In the genomic region with DNA sequence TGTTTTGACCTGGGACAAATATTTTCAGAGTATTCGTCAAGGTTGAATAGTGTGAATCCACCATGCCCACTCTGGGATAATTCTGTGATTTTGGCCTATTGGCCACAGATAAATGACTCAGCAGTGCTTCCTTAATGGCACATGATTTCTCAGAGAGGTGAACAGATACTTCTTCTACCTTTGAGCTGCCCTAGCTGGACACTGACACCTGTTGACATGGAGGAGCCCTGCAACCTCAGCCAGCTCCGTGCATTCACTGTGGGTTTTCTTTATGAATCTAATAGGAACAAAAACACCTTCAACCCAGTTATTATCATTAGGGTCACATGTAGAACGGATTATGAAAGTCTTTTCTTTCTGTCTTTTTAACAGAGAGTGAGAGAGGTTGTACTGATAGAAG, we compare ENCODE assay signal across 24 cellular contexts. TPM values are rescaled to one million over a fixed set of nuclear protein-coding genes. Genes with fewer than 3 reads are reported as not detected.
DNase-seq lines count a peak whose midpoint lies in the region; ATAC-seq, FAIRE-seq and TF ChIP-seq lines count a peak whose summit lies in the region.
"Had no signal": no experiment of that assay in that cellular context is flagged by ENCODE, and none has a peak within 500 bp of the region (broad histone marks: within the 10 kb centered on the region; RNA-seq: fewer than 3 reads in every experiment).

No MANE protein-coding gene starts in this region.

- FAIRE-seq in H1 (lab: Jason Lieb, UNC), result no peak
- FAIRE-seq: A204.1 had no signal

- H2AK5ac ChIP-seq in H1 (ENCODE audit: low read depth, low read length), result no peak overlapping the region

- H4K8ac ChIP-seq in H1 (ENCODE audit: extremely low read depth, insufficient read depth, low read length), result no peak overlapping the region

- WGBS in H1 (ENCODE audit: extremely low coverage in 1 of 2, insufficient coverage in 1 of 2, insufficient read length in 1 of 2, insufficient replicate concordance in 2 of 2, low coverage in 1 of 2, low lambda C conversion rate in 2 of 2, missing lambda C conversion rate in 1 of 2), 2 experiments, result 92% methylated on average over 3 of the region's 3 CpGs; no CpG with 5 or more reads in 1 of the 2 experiments

- no peak overlapping the region for H2BK15ac ChIP-seq in H1 (ENCODE audit: low read length)

- no peaks in the 10 kb centered on the region for H3K79me1 ChIP-seq in H1 (ENCODE audit: low read depth, low read length)

- CTCF ChIA-PET in HCT116 (lab: Charles Lee) (interaction anchor here (1.4 kb wide), 1 partner anchor 759 kb away, joined by 3 read pairs; no protein-coding TSS in a partner anchor), H1 (lab: Charles Lee; ENCODE audit: partially characterized antibody) (no interaction called here)

- H3K4me1 ChIP-seq in HCT116 (ENCODE audit: control insufficient read depth in 1 of 2, insufficient read depth in 2 of 2, low read length in 2 of 2) (no peaks in the 10 kb centered on the region), H1 (replicated peaks in 1 of 4; ENCODE audit: control insufficient read depth in 3 of 4, insufficient read depth in 4 of 4, low read length in 3 of 4) (no peaks in the 10 kb centered on the region)

- no peak overlapping the region for H3K23ac ChIP-seq in H1 (ENCODE audit: insufficient read length)

- H3K79me2 ChIP-seq in HCT116 (ENCODE audit: insufficient read depth, low read length) (no peaks in the 10 kb centered on the region), H1 (ENCODE audit: control insufficient read depth in 1 of 2, insufficient read depth in 2 of 2, low read length in 2 of 2) (no peaks in the 10 kb centered on the region)

- no peak overlapping the region for H3K4ac ChIP-seq in H1 (replicated peaks; ENCODE audit: insufficient read length, low read depth, low read length)

- H2BK12ac ChIP-seq in H1 (ENCODE audit: low read depth, low read length), result no peak overlapping the region

- no peak overlapping the region for H4K5ac ChIP-seq in H1 (ENCODE audit: insufficient read length, low read depth, low read length)

- no peak overlapping the region for H3K4me3 ChIP-seq in GM12865 (ENCODE audit: low read depth, low read length)
- no peak overlapping the region for H3K4me3 ChIP-seq in HCT116 (replicated peaks in 1 of 2; ENCODE audit: low read depth in 1 of 2, low read length in 2 of 2)
- H3K4me3 ChIP-seq in H1 (ENCODE audit: extremely low read depth in 1 of 4, insufficient read depth in 2 of 4, low read depth in 3 of 4, low read length in 4 of 4), result no peak overlapping the region
- H3K4me3 ChIP-seq: PC-9, SK-N-MC had no signal

- DNase-seq in GM12865 (ENCODE audit: low read depth), result peak; percentile 40
- peak; percentile 8 for DNase-seq in HCT116 (ENCODE audit: low read depth, low spot score)
- no peak for DNase-seq in H1 (ENCODE audit: low read depth in 1 of 2, low spot score in 2 of 2)
- no peak for DNase-seq in NCI-H187 (lab: John Stamatoyannopoulos, UW)
- DNase-seq in NCI-H345 (lab: John Stamatoyannopoulos, UW), result no peak
- DNase-seq in stimulated activated CD4-positive, alpha-beta T cell treated with anti-CD3 and anti-CD28 coated beads, Interleukin-4, amount 100 ng/mL, for 1 hour, result no peak
- DNase-seq in iPS-NIHi11 (ENCODE audit: low spot score), result no peak
- DNase-seq: CD8-positive, alpha-beta memory T cell; HCEC 1CT; KG1; NCI-H1092 treated with DMSO at 0.1 percent for 48 hours; NCI-H1436 treated with DMSO at 0.1 percent for 48 hours; NCI-H2029 treated with DMSO at 0.1 percent for 48 hours; NCI-H226; NCI-H524; PC-9; SHP77 treated with DMSO at 0.1 percent for 48 hours; SW 1271; T-helper 17 cell had no signal

- H3K14ac ChIP-seq in H1 (ENCODE audit: insufficient read length), result no peak overlapping the region

- no peaks in the 10 kb centered on the region for H3K23me2 ChIP-seq in H1 (ENCODE audit: low read depth, low read length)

- H3K18ac ChIP-seq in H1 (ENCODE audit: extremely low read depth, low read length), result no peak overlapping the region

- TF ChIP-seq RAD21 in HCT116 (IDR thresholded peaks at IDR 0.05; ENCODE audit: low read depth) (peak; percentile 37; the same call in 1 of the 2 replicates), H1 (IDR thresholded peaks at IDR 0.05 in 1 of 2, conservative IDR thresholded peaks at IDR 0.05 in 1 of 2; ENCODE audit: low read depth in 2 of 2, low read length in 2 of 2) (peak; percentile 8 to 33; a peak in 3 of 4 replicates)

- no peaks in the 10 kb centered on the region; the same call in 1 of the 2 replicates for H3K27me3 ChIP-seq in HCT116 (ENCODE audit: insufficient read depth, low read length)
- H3K27me3 ChIP-seq in H1 (replicated peaks in 1 of 4; ENCODE audit: control insufficient read depth in 3 of 4, extremely low read depth in 1 of 4, insufficient read depth in 3 of 4, low read length in 3 of 4), result no peaks in the 10 kb centered on the region

- H3K27ac ChIP-seq in 22Rv1 (no peak overlapping the region), HCT116 (ENCODE audit: low read depth, low read length) (no peak overlapping the region), H1 (ENCODE audit: low read depth, low read length) (no peak overlapping the region)
- H3K27ac ChIP-seq: HL-60, PC-9, RWPE1, SK-N-MC had no signal

- H2BK5ac ChIP-seq in H1 (ENCODE audit: low read depth, low read length), result no peak overlapping the region

- RAD21 ChIA-PET in HCT116 (lab: Charles Lee; ENCODE audit: low non-redundant PET in 1 of 2, low total read pairs in 2 of 2, uncharacterized antibody in 2 of 2, unreplicated experiment in 2 of 2), result no interaction called here

- H3K9ac ChIP-seq in HCT116 (ENCODE audit: low read length) (no peak overlapping the region), H1 (replicated peaks in 1 of 4; ENCODE audit: extremely low read depth in 1 of 4, low read depth in 3 of 4, low read length in 3 of 4) (no peak overlapping the region)

- no peak for TF ChIP-seq POLR2A in HCT116 (IDR thresholded peaks at IDR 0.05; ENCODE audit: borderline replicate concordance, extremely low read depth, insufficient read depth, insufficient read length)
- TF ChIP-seq POLR2A in H1 (IDR thresholded peaks at IDR 0.05; ENCODE audit: control extremely low read depth in 1 of 2, low read depth in 2 of 2, low read length in 2 of 2), result no peak

- H3K9me2 ChIP-seq in HCT116 (ENCODE audit: insufficient read depth), result no peaks in the 10 kb centered on the region

- intact Hi-C loops in HCT116 (cut with micrococcal nuclease), result no loop called here

- peak; percentile 9; the same call in 1 of the 2 replicates for TF ChIP-seq CTCF in 22Rv1 (IDR thresholded peaks at IDR 0.05)
- TF ChIP-seq CTCF in GM12865 (IDR thresholded peaks at IDR 0.05; ENCODE audit: insufficient read depth, low read depth, low read length, missing control alignments), result no peak
- peak; percentile 12 to 39 (median 36); a peak in 4 of 6 replicates for TF ChIP-seq CTCF in HCT116 (IDR thresholded peaks at IDR 0.05 in 2 of 3, conservative IDR thresholded peaks at IDR 0.05 in 1 of 3; ENCODE audit: borderline replicate concordance in 1 of 3, insufficient read depth in 1 of 3, low read depth in 2 of 3, low read length in 2 of 3)
- peak in 2 of 3 experiments; percentile 5 to 16; a peak in 2 of 4 replicates for TF ChIP-seq CTCF in H1 (IDR thresholded peaks at IDR 0.05; ENCODE audit: control extremely low read depth in 1 of 3, insufficient read depth in 1 of 3, low read depth in 1 of 3, low read length in 3 of 3)

- POLR2A ChIA-PET in HCT116 (lab: Charles Lee) (no interaction called here), H1 (lab: Charles Lee; ENCODE audit: partially characterized antibody) (interaction anchor here (1.5 kb wide), 1 partner anchor 62 kb away, joined by 3 read pairs; no protein-coding TSS in a partner anchor)

- H3K4me2 ChIP-seq in HCT116 (ENCODE audit: low read length) (no peak overlapping the region), H1 (ENCODE audit: insufficient read depth in 1 of 2, low read depth in 2 of 2, low read length in 2 of 2) (no peak overlapping the region)
- H3K4me2 ChIP-seq: PC-9 had no signal

- H3K9me3 ChIP-seq in HCT116 (ENCODE audit: control insufficient read depth in 1 of 2, insufficient read depth in 1 of 2, low read depth in 1 of 2, low read length in 2 of 2), result no peaks in the 10 kb centered on the region
- H3K9me3 ChIP-seq in H1 (ENCODE audit: insufficient read depth in 2 of 2, low read depth in 1 of 2, low read length in 1 of 2), result peaks cover 3% of the 10 kb centered on the region in 2 experiments; a peak in 2 of 4 replicates

- H4K20me1 ChIP-seq in HCT116 (ENCODE audit: insufficient read depth) (no peaks in the 10 kb centered on the region), H1 (replicated peaks in 1 of 2; ENCODE audit: control insufficient read depth in 1 of 2, insufficient read depth in 2 of 2, low read length in 2 of 2) (no peaks in the 10 kb centered on the region)

- TF ChIP-seq EP300 in H1 (IDR thresholded peaks at IDR 0.05; ENCODE audit: borderline replicate concordance in 1 of 2, low read depth in 2 of 2, low read length in 2 of 2), result no peak

- H2AFZ ChIP-seq in HCT116 (ENCODE audit: low read depth, low read length, poor library complexity, severe bottlenecking) (peak overlapping the region; percentile 0), H1 (ENCODE audit: low read length) (no peak overlapping the region)
- H2AFZ ChIP-seq: PC-9 had no signal

- no TSS peak for BruUV-seq in HCT116 (replicated peaks; lab: Mats Ljungman, UMichigan)

- H4K91ac ChIP-seq in H1 (replicated peaks; ENCODE audit: insufficient read length, low read length), result no peak overlapping the region

- H2BK20ac ChIP-seq in H1 (ENCODE audit: low read length), result no peak overlapping the region

- no peak overlapping the region for H2BK120ac ChIP-seq in H1 (replicated peaks; ENCODE audit: low read depth, low read length)

- peak; percentile 84 for ATAC-seq in HCT116
- ATAC-seq: T-helper 17 cell had no signal

- no peaks in the 10 kb centered on the region for H3K36me3 ChIP-seq in HCT116 (ENCODE audit: control insufficient read depth in 1 of 2, insufficient read depth in 2 of 2, low read length in 2 of 2)
- H3K36me3 ChIP-seq in H1 (ENCODE audit: control insufficient read depth in 2 of 4, insufficient read depth in 4 of 4, low read length in 3 of 4), result no peaks in the 10 kb centered on the region

- no peak overlapping the region for H3K56ac ChIP-seq in H1 (replicated peaks; ENCODE audit: insufficient read length, low read depth, low read length)

TF ChIP-seq in HCT116, 20 proteins besides CTCF, POLR2A, EP300 and RAD21 (continues in another document):
- TF ChIP-seq CEBPB (IDR thresholded peaks at IDR 0.05; ENCODE audit: low read depth), result no peak

TF ChIP-seq in H1, 55 proteins besides CTCF, POLR2A, EP300 and RAD21 (continues in another document):
- no peak for TF ChIP-seq YY1 (IDR thresholded peaks at IDR 0.05; ENCODE audit: low read depth, low read length)

RNA-seq across cellular contexts. Expression of gene HPS1, which starts 41.0 kb away (rescaled TPM):
- 64.3 TPM for total RNA-seq in HCT116 (2021; ENCODE audit: unreplicated experiment)
- 57.4 and 57.5 TPM in 2 replicates for polyA plus RNA-seq in HCT116 (2012)
- 38.7 and 44.0 TPM in 2 replicates for total RNA-seq in H1 (2021; fragmentation: NEBNext Ultra II Directional; extraction: Animal tissue kit (Norgen Biotek cat#: 25700))
- 61.7 and 67.5 TPM in 2 replicates for polyA plus RNA-seq in H1 (2011; rRNA removed)
- 51.9 TPM for polyA plus RNA-seq in H1 (2011; cell fraction: cytosol; rRNA removed)
- 151 TPM for polyA plus RNA-seq in H1 (2011; cell fraction: nucleus; rRNA removed)
- 44.2 to 60.2 TPM (median 54.2 TPM) in 4 replicates for polyA plus RNA-seq in H1 (2012, experiment 1 of 2)
- polyA plus RNA-seq in H1 (2012, experiment 2 of 2), result 44.6 TPM
- polyA plus RNA-seq in H1 (2013, experiment 1 of 2), result 32.9 TPM
- 32.5 TPM for polyA plus RNA-seq in H1 (2013, experiment 2 of 2)
- 39.4 and 49.7 TPM in 2 replicates for polyA minus RNA-seq in H1 (2011; rRNA and poly(A)+ RNA removed)
- 24.3 TPM for polyA minus RNA-seq in H1 (2011; cell fraction: cytosol; rRNA and poly(A)+ RNA removed)
- polyA minus RNA-seq in H1 (2011; cell fraction: nucleus; rRNA and poly(A)+ RNA removed), result 60.9 TPM

Comparison
In these comparisons a context has a peak if more than half of its experiments do, and no peak if none do; other contexts are left out.
1. DNase-seq: peak in GM12865 (single experiment) and HCT116 (single experiment); none in H1 (0 of 2), NCI-H187 (0 of 2), NCI-H345 (single experiment), stimulated activated CD4-positive, alpha-beta T cell treated with anti-CD3 and anti-CD28 coated beads, Interleukin-4, amount 100 ng/mL, for 1 hour (single experiment) and iPS-NIHi11 (single experiment).